23 cellular contexts compared by ENCODE assay signal in genomic region chr13:76720827-76721226, GRCh38.
"Had no signal": no experiment of that assay in that cellular context is flagged by ENCODE, and none has a peak within 500 bp of the region (broad histone marks: within the 10 kb centered on the region; RNA-seq: fewer than 3 reads in every experiment).

No MANE protein-coding gene starts in this region.

- H3K27ac ChIP-seq: esophagus muscularis mucosa, foreskin keratinocyte, heart right ventricle, upper lobe of left lung had no signal

- H3K4me3 ChIP-seq: esophagus muscularis mucosa, heart right ventricle, spleen, upper lobe of left lung had no signal

- H3K9me3 ChIP-seq: esophagus muscularis mucosa, heart right ventricle, spleen, upper lobe of left lung had no signal

- H3K36me3 Mint-ChIP-seq: activated CD4-positive, alpha-beta memory T cell treated with anti-CD3 and anti-CD28 coated beads for 36 hours; activated naive CD4-positive, alpha-beta T cell treated with anti-CD3 and anti-CD28 coated beads, Interleukin-2, amount 10 ng/mL, durations not matched to agents 7 days and 5 days; activated naive CD8-positive, alpha-beta T cell treated with anti-CD3 and anti-CD28 coated beads, Interleukin-2, amount 10 ng/mL, durations not matched to agents 7 days and 5 days; memory B cell; natural killer cell treated with Interleukin-12 subunit alpha and Interleukin-12 subunit beta and Interleukin-15 and Interleukin-18, amount 100 ng/mL, for 72 hours had no signal

- H3K27me3 ChIP-seq: esophagus muscularis mucosa, foreskin keratinocyte, heart right ventricle, spleen, upper lobe of left lung had no signal

- ATAC-seq: foreskin keratinocyte; heart right ventricle; natural killer cell treated with Interleukin-12 subunit alpha and Interleukin-12 subunit beta and Interleukin-15 and Interleukin-18, amount 100 ng/mL, for 72 hours; right cardiac atrium; stimulated activated naive CD8-positive, alpha-beta T cell treated with anti-CD3 and anti-CD28 coated beads, Interleukin-15, amount 100 ng/mL, for 72 hours had no signal

- H3K36me3 ChIP-seq: esophagus muscularis mucosa, heart right ventricle, spleen, upper lobe of left lung had no signal

- DNase-seq: activated CD4-positive, alpha-beta memory T cell treated with anti-CD3 and anti-CD28 coated beads for 36 hours; activated CD4-positive, alpha-beta T cell treated with anti-CD3 and anti-CD28 coated beads for 48 hours; activated CD4-positive, CD25-positive, alpha-beta regulatory T cell; activated CD8-positive, alpha-beta memory T cell treated with anti-CD3 and anti-CD28 coated beads, Interleukin-2, amount 50 U/mL, for 48 hours; activated gamma-delta T cell; activated naive CD4-positive, alpha-beta T cell treated with anti-CD3 and anti-CD28 coated beads, Interleukin-2, amount 10 ng/mL, durations not matched to agents 7 days and 5 days; activated naive CD8-positive, alpha-beta T cell treated with anti-CD3 and anti-CD28 coated beads, Interleukin-2, amount 10 ng/mL, durations not matched to agents 7 days and 5 days; activated T-cell treated with anti-CD3 and anti-CD28 coated beads, Interleukin-2, amount 50 U/mL, for 24 hours; caudate nucleus; endodermal cell; foreskin keratinocyte; heart right ventricle; posterior cingulate gyrus; right cardiac atrium; spleen; stimulated activated CD4-positive, alpha-beta T cell treated with anti-CD3 and anti-CD28 coated beads, Interleukin-2, amount 100 ng/mL, for 48 hours; stimulated activated naive CD8-positive, alpha-beta T cell treated with anti-CD3 and anti-CD28 coated beads, Interleukin-15, amount 100 ng/mL, for 72 hours; substantia nigra; T-helper 2 cell; upper lobe of left lung had no signal

- H3K27ac Mint-ChIP-seq: activated CD4-positive, alpha-beta memory T cell treated with anti-CD3 and anti-CD28 coated beads for 36 hours; activated naive CD4-positive, alpha-beta T cell treated with anti-CD3 and anti-CD28 coated beads, Interleukin-2, amount 10 ng/mL, durations not matched to agents 7 days and 5 days; activated naive CD8-positive, alpha-beta T cell treated with anti-CD3 and anti-CD28 coated beads, Interleukin-2, amount 10 ng/mL, durations not matched to agents 7 days and 5 days; activated T-cell treated with anti-CD3 and anti-CD28 coated beads, Interleukin-2, amount 50 U/mL, for 24 hours; endodermal cell; memory B cell; natural killer cell treated with Interleukin-12 subunit alpha and Interleukin-12 subunit beta and Interleukin-15 and Interleukin-18, amount 100 ng/mL, for 72 hours had no signal

- H3K4me1 Mint-ChIP-seq: activated naive CD4-positive, alpha-beta T cell treated with anti-CD3 and anti-CD28 coated beads, Interleukin-2, amount 10 ng/mL, durations not matched to agents 7 days and 5 days; activated naive CD8-positive, alpha-beta T cell treated with anti-CD3 and anti-CD28 coated beads, Interleukin-2, amount 10 ng/mL, durations not matched to agents 7 days and 5 days; memory B cell; stimulated activated naive CD8-positive, alpha-beta T cell treated with anti-CD3 and anti-CD28 coated beads, Interleukin-15, amount 100 ng/mL, for 72 hours had no signal

- H3K9me3 Mint-ChIP-seq: activated CD4-positive, alpha-beta memory T cell treated with anti-CD3 and anti-CD28 coated beads for 36 hours; activated naive CD4-positive, alpha-beta T cell treated with anti-CD3 and anti-CD28 coated beads, Interleukin-2, amount 10 ng/mL, durations not matched to agents 7 days and 5 days; activated naive CD8-positive, alpha-beta T cell treated with anti-CD3 and anti-CD28 coated beads, Interleukin-2, amount 10 ng/mL, durations not matched to agents 7 days and 5 days; activated T-cell treated with anti-CD3 and anti-CD28 coated beads, Interleukin-2, amount 50 U/mL, for 24 hours; endodermal cell; memory B cell; natural killer cell treated with Interleukin-12 subunit alpha and Interleukin-12 subunit beta and Interleukin-15 and Interleukin-18, amount 100 ng/mL, for 72 hours; stimulated activated naive CD8-positive, alpha-beta T cell treated with anti-CD3 and anti-CD28 coated beads, Interleukin-15, amount 100 ng/mL, for 72 hours had no signal

- H3K4me3 Mint-ChIP-seq: activated CD4-positive, alpha-beta memory T cell treated with anti-CD3 and anti-CD28 coated beads for 36 hours; activated naive CD4-positive, alpha-beta T cell treated with anti-CD3 and anti-CD28 coated beads, Interleukin-2, amount 10 ng/mL, durations not matched to agents 7 days and 5 days; activated naive CD8-positive, alpha-beta T cell treated with anti-CD3 and anti-CD28 coated beads, Interleukin-2, amount 10 ng/mL, durations not matched to agents 7 days and 5 days; activated T-cell treated with anti-CD3 and anti-CD28 coated beads, Interleukin-2, amount 50 U/mL, for 24 hours; endodermal cell; memory B cell; natural killer cell treated with Interleukin-12 subunit alpha and Interleukin-12 subunit beta and Interleukin-15 and Interleukin-18, amount 100 ng/mL, for 72 hours; stimulated activated naive CD8-positive, alpha-beta T cell treated with anti-CD3 and anti-CD28 coated beads, Interleukin-15, amount 100 ng/mL, for 72 hours had no signal

- H3K4me1 ChIP-seq: foreskin keratinocyte had no signal
